Comparison of ENCODE assay signal across 19 cellular contexts in genomic region chr5:139985290-139985689, GRCh38. TPM values are rescaled to one million over a fixed set of nuclear protein-coding genes. Genes with fewer than 3 reads are reported as not detected.
DNase-seq lines count a peak whose midpoint lies in the region; ATAC-seq and TF ChIP-seq lines count a peak whose summit lies in the region.
"Had no signal": no experiment of that assay in that cellular context is flagged by ENCODE, and none has a peak within 500 bp of the region (broad histone marks: within the 10 kb centered on the region; RNA-seq: fewer than 3 reads in every experiment).

No MANE protein-coding gene starts in this region.

- peak overlapping the region; percentile 6 for H3K27ac ChIP-seq in brain microvascular endothelial cell
- no peak overlapping the region for H3K27ac ChIP-seq in naive thymus-derived CD4-positive, alpha-beta T cell (ENCODE audit: low read depth, low read length)
- H3K27ac ChIP-seq: body of pancreas, left lung had no signal

- in situ Hi-C loops in brain microvascular endothelial cell (cut with HindIII; ENCODE audit: low pct_ligation_motif_present, low sequenced_read_pairs), result no loop called here

- TF ChIP-seq CTCF in brain microvascular endothelial cell (IDR thresholded peaks at IDR 0.05; ENCODE audit: low read depth, low read length, missing control alignments) (no peak), mucosa of descending colon (IDR thresholded peaks at IDR 0.05) (no peak)

- H3K9me3 ChIP-seq in naive thymus-derived CD4-positive, alpha-beta T cell (ENCODE audit: control insufficient read depth in 2 of 3, low read length in 3 of 3), result no peaks in the 10 kb centered on the region
- no peaks in the 10 kb centered on the region for H3K9me3 ChIP-seq in mucosa of descending colon
- H3K9me3 ChIP-seq: body of pancreas, left lung had no signal

- no peaks in the 10 kb centered on the region for H3K27me3 ChIP-seq in brain microvascular endothelial cell (replicated peaks)
- H3K27me3 ChIP-seq in naive thymus-derived CD4-positive, alpha-beta T cell (ENCODE audit: control insufficient read depth in 2 of 2, insufficient read depth in 2 of 2, low read length in 2 of 2), result no peaks in the 10 kb centered on the region
- H3K27me3 ChIP-seq: body of pancreas had no signal

- ATAC-seq in naive thymus-derived CD4-positive, alpha-beta T cell, result peak; percentile 29
- ATAC-seq in mucosa of descending colon, result no peak
- ATAC-seq: body of pancreas; left lung; natural killer cell treated with Interleukin-12 subunit alpha and Interleukin-12 subunit beta and Interleukin-15 and Interleukin-18, amount 100 ng/mL, for 72 hours had no signal

- H3K4me3 Mint-ChIP-seq in naive thymus-derived CD4-positive, alpha-beta T cell, result no peak overlapping the region
- H3K4me3 Mint-ChIP-seq: natural killer cell treated with Interleukin-12 subunit alpha and Interleukin-12 subunit beta and Interleukin-15 and Interleukin-18, amount 100 ng/mL, for 72 hours; T-helper 2 cell treated with Interferon-gamma antibody and Interleukin-4, amounts not matched to agents 5 μg/mL and 100 μg/mL, for 36 hours had no signal

- intact Hi-C loops in naive thymus-derived CD4-positive, alpha-beta T cell (cut with micrococcal nuclease), result no loop called here
- intact Hi-C loops in mucosa of descending colon (cut with DNase I, micrococcal nuclease), result no loop called here

- no peaks in the 10 kb centered on the region for H3K9me3 Mint-ChIP-seq in naive thymus-derived CD4-positive, alpha-beta T cell
- H3K9me3 Mint-ChIP-seq: natural killer cell treated with Interleukin-12 subunit alpha and Interleukin-12 subunit beta and Interleukin-15 and Interleukin-18, amount 100 ng/mL, for 72 hours; T-helper 2 cell treated with Interferon-gamma antibody and Interleukin-4, amounts not matched to agents 5 μg/mL and 100 μg/mL, for 36 hours had no signal

- peaks cover 13 to 36% (median 24%) of the 10 kb centered on the region in 5 donors for H3K27me3 Mint-ChIP-seq in naive thymus-derived CD4-positive, alpha-beta T cell

- no peaks in the 10 kb centered on the region for H3K36me3 Mint-ChIP-seq in naive thymus-derived CD4-positive, alpha-beta T cell
- H3K36me3 Mint-ChIP-seq: natural killer cell treated with Interleukin-12 subunit alpha and Interleukin-12 subunit beta and Interleukin-15 and Interleukin-18, amount 100 ng/mL, for 72 hours had no signal

- H3K4me1 Mint-ChIP-seq in naive thymus-derived CD4-positive, alpha-beta T cell, result peaks cover 0 to 7% (median 0%) of the 10 kb centered on the region in 7 donors

- POLR2A ChIA-PET in naive thymus-derived CD4-positive, alpha-beta T cell (lab: Charles Lee), result no interaction called here

- H3K36me3 ChIP-seq in brain microvascular endothelial cell (replicated peaks) (no peaks in the 10 kb centered on the region), mucosa of descending colon (ENCODE audit: low read depth) (no peaks in the 10 kb centered on the region)
- H3K36me3 ChIP-seq in naive thymus-derived CD4-positive, alpha-beta T cell (ENCODE audit: control insufficient read depth in 2 of 3, insufficient read depth in 3 of 3, low read length in 3 of 3), result no peaks in the 10 kb centered on the region
- H3K36me3 ChIP-seq: left lung had no signal

- H3K4me3 ChIP-seq in brain microvascular endothelial cell (ENCODE audit: low read depth, low read length) (no peak overlapping the region), mucosa of descending colon (no peak overlapping the region)
- H3K4me3 ChIP-seq in naive thymus-derived CD4-positive, alpha-beta T cell (ENCODE audit: low read length), result no peak overlapping the region
- H3K4me3 ChIP-seq: body of pancreas, left lung had no signal

- no peak overlapping the region for H3K27ac Mint-ChIP-seq in naive thymus-derived CD4-positive, alpha-beta T cell
- H3K27ac Mint-ChIP-seq: natural killer cell treated with Interleukin-12 subunit alpha and Interleukin-12 subunit beta and Interleukin-15 and Interleukin-18, amount 100 ng/mL, for 72 hours; T-helper 2 cell treated with Interferon-gamma antibody and Interleukin-4, amounts not matched to agents 5 μg/mL and 100 μg/mL, for 36 hours had no signal

- peak; percentile 53 for DNase-seq in CD1c-positive myeloid dendritic cell (ENCODE audit: extremely low spot score)
- peak; percentile 3 for DNase-seq in HCEC 1CT
- DNase-seq in brain microvascular endothelial cell, result no peak
- no peak for DNase-seq in naive thymus-derived CD4-positive, alpha-beta T cell
- DNase-seq in NCI-H510A (lab: John Stamatoyannopoulos, UW), result no peak
- DNase-seq in germinal center (ENCODE audit: low spot score), result no peak
- no peak for DNase-seq in mucosa of descending colon
- DNase-seq: activated CD4-positive, alpha-beta T cell treated with anti-CD3 and anti-CD28 coated beads for 48 hours; activated naive CD4-positive, alpha-beta T cell treated with anti-CD3 and anti-CD28 coated beads, Interleukin-2, amount 50 U/mL, for 16 hours; activated T-cell treated with anti-CD3 and anti-CD28 coated beads for 4 hours; body of pancreas; DMS79 treated with DMSO at 0.1 percent for 48 hours; left lung; NCI-H2081; NCI-H748 treated with DMSO at 0.1 percent for 48 hours; SHP77 had no signal

- no peaks in the 10 kb centered on the region for H3K4me1 ChIP-seq in naive thymus-derived CD4-positive, alpha-beta T cell (ENCODE audit: control insufficient read depth in 2 of 2, insufficient read depth in 2 of 2, low read length in 2 of 2)
- no peaks in the 10 kb centered on the region for H3K4me1 ChIP-seq in mucosa of descending colon (ENCODE audit: low read depth)
- H3K4me1 ChIP-seq: body of pancreas, left lung had no signal

- CTCF ChIA-PET in naive thymus-derived CD4-positive, alpha-beta T cell (lab: Charles Lee), result no interaction called here

RNA-seq across cellular contexts. Expression of gene NRG2, which starts 57.8 kb away (rescaled TPM):
- total RNA-seq in naive thymus-derived CD4-positive, alpha-beta T cell, result under 1 TPM in 3 of 5 experiments, not detected in 2; 0.11 to 0.22 (median 0.13) TPM
- polyA plus RNA-seq in naive thymus-derived CD4-positive, alpha-beta T cell, result under 1 TPM in 1 of 2 donors, not detected in 1; 0.05 TPM
- 1 to 10 TPM in 1 of 3 donors, under 1 TPM in 2; 0.52 to 7.3 (median 0.89) TPM for total RNA-seq in mucosa of descending colon
- total RNA-seq: natural killer cell treated with Interleukin-12 subunit alpha and Interleukin-12 subunit beta and Interleukin-15 and Interleukin-18, amount 100 ng/mL, for 72 hours had no signal
- polyA plus RNA-seq: BJ had no signal

Comparison
In these comparisons a context has a peak if more than half of its experiments do, and no peak if none do; other contexts are left out.
1. DNase-seq: peak in CD1c-positive myeloid dendritic cell (single experiment) and HCEC 1CT (single experiment); none in brain microvascular endothelial cell (single experiment), naive thymus-derived CD4-positive, alpha-beta T cell (0 of 9), NCI-H510A (single experiment), germinal center (single experiment) and mucosa of descending colon (0 of 3).